Comparison of ENCODE assay signal across 12 cellular contexts in the genomic region with DNA sequence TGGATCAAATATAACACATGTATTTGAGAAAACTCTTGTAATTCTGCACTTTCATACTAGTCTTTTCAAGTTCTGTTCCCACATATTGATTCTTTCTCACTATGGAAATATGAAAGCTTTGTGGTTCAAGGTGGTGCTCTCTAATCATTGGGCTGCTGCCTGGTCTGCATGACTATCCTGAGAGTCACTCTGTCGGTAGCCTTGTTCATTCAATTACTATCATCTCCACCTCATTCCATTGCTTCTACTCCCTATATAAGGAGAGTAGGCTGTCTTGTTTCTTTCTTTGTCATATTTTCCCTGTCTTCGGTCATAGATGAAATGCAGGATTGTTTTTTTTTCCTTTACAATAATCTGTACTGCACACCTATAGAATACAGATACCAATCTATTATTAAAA.
A peak's percentile ranks its signal among the peaks of the same experiment; 100 is the strongest.
DNase-seq lines count a peak whose midpoint lies in the region; ATAC-seq and TF ChIP-seq lines count a peak whose summit lies in the region.
"Had no signal": no experiment of that assay in that cellular context is flagged by ENCODE, and none has a peak within 500 bp of the region (broad histone marks: within the 10 kb centered on the region; RNA-seq: fewer than 3 reads in every experiment).

No MANE protein-coding gene starts in this region.

- H3K27me3 ChIP-seq in GM23248 (replicated peaks; ENCODE audit: insufficient read depth) (no peaks in the 10 kb centered on the region), skeletal muscle satellite cell (ENCODE audit: control insufficient read depth, insufficient read depth, low read length) (no peaks in the 10 kb centered on the region)
- H3K27me3 ChIP-seq: heart left ventricle had no signal

- H3K4me2 ChIP-seq in GM23248 (ENCODE audit: unreplicated experiment): peak overlapping the region; percentile 96
- peak overlapping the region; percentile 57 for H3K4me2 ChIP-seq in skeletal muscle satellite cell (ENCODE audit: low read length)

- DNase-seq in GM23248 (peak; percentile 81), RWPE1 (ENCODE audit: low spot score) (peak; percentile 87), epithelial cell of proximal tubule (ENCODE audit: low read depth) (peak; percentile 82), SKM-1 (lab: John Stamatoyannopoulos, UW; ENCODE audit: unreplicated experiment) (no peak)
- no peak for DNase-seq in naive thymus-derived CD8-positive, alpha-beta T cell
- no peak for DNase-seq in stimulated activated CD4-positive, alpha-beta T cell treated with anti-CD3 and anti-CD28 coated beads, Interleukin-2, amount 100 ng/mL, for 24 hours
- DNase-seq: activated CD4-positive, alpha-beta T cell treated with anti-CD3 and anti-CD28 coated beads, Interleukin-2, amount 10 ng/mL, durations not matched to agents 7 days and 5 days; amygdala; heart left ventricle; left ventricle myocardium inferior; T-helper 1 cell had no signal

- H3K36me3 ChIP-seq in GM23248 (ENCODE audit: low read depth) (no peaks in the 10 kb centered on the region), skeletal muscle satellite cell (ENCODE audit: insufficient read depth, low read length) (no peaks in the 10 kb centered on the region)
- H3K36me3 ChIP-seq: heart left ventricle, left ventricle myocardium inferior had no signal

- H3K4me3 ChIP-seq in GM23248: 0 out of 2 replicates have a peak overlapping the region, but pooled peaks have one; percentile 25
- H3K4me3 ChIP-seq in epithelial cell of proximal tubule (ENCODE audit: low read depth, low read length): no peak overlapping the region
- no peak overlapping the region for H3K4me3 ChIP-seq in skeletal muscle satellite cell (ENCODE audit: low read length)
- H3K4me3 ChIP-seq: heart left ventricle, left ventricle myocardium inferior had no signal

- no peaks in the 10 kb centered on the region for H3K4me1 Mint-ChIP-seq in naive thymus-derived CD8-positive, alpha-beta T cell
- H3K4me1 Mint-ChIP-seq: activated CD4-positive, alpha-beta T cell treated with anti-CD3 and anti-CD28 coated beads, Interleukin-2, amount 10 ng/mL, durations not matched to agents 7 days and 5 days had no signal

- 0 to 4% methylated on average over 2 of the region's 2 CpGs for WGBS in GM23248 (ENCODE audit: low coverage in 1 of 2, low lambda C conversion rate in 2 of 2, missing lambda C conversion rate in 2 of 2), 2 experiments

- H3K36me3 Mint-ChIP-seq in naive thymus-derived CD8-positive, alpha-beta T cell: no peaks in the 10 kb centered on the region

- H3K9me2 ChIP-seq in GM23248 (ENCODE audit: insufficient read depth): no peaks in the 10 kb centered on the region

- POLR2A ChIA-PET in RWPE1 (lab: Yijun Ruan, JAX; ENCODE audit: low non-redundant PET): no interaction called here
- POLR2A ChIA-PET in naive thymus-derived CD8-positive, alpha-beta T cell (lab: Charles Lee): no interaction called here

- TF ChIP-seq CTCF in RWPE1 (conservative IDR thresholded peaks at IDR 0.05; ENCODE audit: low read depth): no peak
- no peak for TF ChIP-seq CTCF in epithelial cell of proximal tubule (conservative IDR thresholded peaks at IDR 0.05; ENCODE audit: low read depth, low read length)

- H3K9ac ChIP-seq in GM23248 (peak overlapping the region; percentile 51), skeletal muscle satellite cell (ENCODE audit: low read depth, low read length) (peak overlapping the region; percentile 73)

- no peak for ATAC-seq in naive thymus-derived CD8-positive, alpha-beta T cell
- ATAC-seq: heart left ventricle had no signal

- H3K4me3 Mint-ChIP-seq in naive thymus-derived CD8-positive, alpha-beta T cell: no peak overlapping the region
- H3K4me3 Mint-ChIP-seq: activated CD4-positive, alpha-beta T cell treated with anti-CD3 and anti-CD28 coated beads, Interleukin-2, amount 10 ng/mL, durations not matched to agents 7 days and 5 days had no signal

- peaks cover 0 to 16% (median 2%) of the 10 kb centered on the region in 9 donors for H3K9me3 Mint-ChIP-seq in naive thymus-derived CD8-positive, alpha-beta T cell
- H3K9me3 Mint-ChIP-seq: activated CD4-positive, alpha-beta T cell treated with anti-CD3 and anti-CD28 coated beads, Interleukin-2, amount 10 ng/mL, durations not matched to agents 7 days and 5 days had no signal

- H3K27me3 Mint-ChIP-seq in naive thymus-derived CD8-positive, alpha-beta T cell: peaks cover 0 to 13% (median 2%) of the 10 kb centered on the region in 5 donors

- CTCF ChIA-PET in RWPE1 (lab: Yijun Ruan, JAX): interaction anchor here (0.6 kb wide), 1 partner anchor 1354 kb away, joined by 3 read pairs; no protein-coding TSS in a partner anchor

- in situ Hi-C loops in GM23248 (cut with MboI): no loop called here

- H3F3A ChIP-seq in GM23248 (ENCODE audit: insufficient read depth): peaks cover 27% of the 10 kb centered on the region

- peak overlapping the region; percentile 80 for H3K27ac ChIP-seq in GM23248
- H3K27ac ChIP-seq in RWPE1: no peak overlapping the region
- H3K27ac ChIP-seq: heart left ventricle, left ventricle myocardium inferior had no signal

- H4K20me1 ChIP-seq in GM23248 (ENCODE audit: insufficient read depth): no peaks in the 10 kb centered on the region

- peaks cover 29% of the 10 kb centered on the region for H3K4me1 ChIP-seq in GM23248 (ENCODE audit: insufficient read depth)
- H3K4me1 ChIP-seq in skeletal muscle satellite cell (ENCODE audit: control insufficient read depth, insufficient read depth, low read length): peaks cover 27% of the 10 kb centered on the region
- H3K4me1 ChIP-seq: heart left ventricle, left ventricle myocardium inferior had no signal

- H3K27ac Mint-ChIP-seq in naive thymus-derived CD8-positive, alpha-beta T cell: no peak overlapping the region
- H3K27ac Mint-ChIP-seq: activated CD4-positive, alpha-beta T cell treated with anti-CD3 and anti-CD28 coated beads, Interleukin-2, amount 10 ng/mL, durations not matched to agents 7 days and 5 days had no signal

- H3K79me2 ChIP-seq in GM23248 (ENCODE audit: insufficient read depth): no peaks in the 10 kb centered on the region

- H2AFZ ChIP-seq in GM23248: no peak overlapping the region

- H3K9me3 ChIP-seq in GM23248 (ENCODE audit: low read depth): no peaks in the 10 kb centered on the region
- H3K9me3 ChIP-seq in skeletal muscle satellite cell (replicated peaks; ENCODE audit: low read length): no peaks in the 10 kb centered on the region

Comparison
In these comparisons a context has a peak if more than half of its experiments do, and no peak if none do; other contexts are left out.
1. DNase-seq: peak in GM23248 (single experiment), RWPE1 (single experiment) and epithelial cell of proximal tubule (single experiment); none in SKM-1 (single experiment), naive thymus-derived CD8-positive, alpha-beta T cell (0 of 10) and stimulated activated CD4-positive, alpha-beta T cell treated with anti-CD3 and anti-CD28 coated beads, Interleukin-2, amount 100 ng/mL, for 24 hours (0 of 2).